ENCODE assay signal across 12 cellular contexts in the genomic region with DNA sequence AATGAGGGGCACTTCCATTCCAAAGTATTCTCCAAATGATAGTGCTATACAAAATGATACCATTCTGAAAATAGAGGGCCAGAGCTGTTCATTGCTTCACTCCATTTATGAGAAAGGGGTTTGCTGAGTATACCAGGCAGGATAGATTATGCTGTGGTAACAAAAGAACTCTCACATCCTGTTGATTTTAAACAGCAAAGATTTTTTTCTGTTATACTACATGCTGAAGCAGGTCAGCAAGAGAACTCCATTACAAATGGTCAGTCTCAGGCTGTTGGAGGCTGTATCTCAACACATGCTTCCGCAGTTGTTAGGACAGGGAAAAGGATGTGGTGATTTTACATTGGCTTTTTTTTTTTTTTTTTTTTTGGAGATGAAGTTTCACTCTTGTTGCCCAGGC. TPM values are rescaled to one million over a fixed set of nuclear protein-coding genes. Genes with fewer than 3 reads are reported as not detected.
A peak's percentile ranks its signal among the peaks of the same experiment; 100 is the strongest.
DNase-seq lines count a peak whose midpoint lies in the region; ATAC-seq and TF ChIP-seq lines count a peak whose summit lies in the region.
"Had no signal": no experiment of that assay in that cellular context is flagged by ENCODE, and none has a peak within 500 bp of the region (broad histone marks: within the 10 kb centered on the region; RNA-seq: fewer than 3 reads in every experiment).

No MANE protein-coding gene starts in this region.

- ATAC-seq in T-helper 17 cell = no peak
- no peak for ATAC-seq in effector memory CD8-positive, alpha-beta T cell (replicated peaks)
- no peak for ATAC-seq in stimulated activated naive B cell treated with anti-CD40 and anti-IgM and Interleukin-4, amounts not matched to agents 10 μg/mL and 1 μg/mL and 100 μg/mL, for 72 hours (replicated peaks)
- no peak for ATAC-seq in Right ventricle myocardium superior (ENCODE audit: poor library complexity)

- intact Hi-C loops in Right ventricle myocardium superior (cut with DNase I) (no loop called here), colonic mucosa (cut with DNase I) (no loop called here)

- H3K9me3 ChIP-seq in T-helper 17 cell (ENCODE audit: control insufficient read depth, low read length, poor library complexity, severe bottlenecking) (no peaks in the 10 kb centered on the region), colonic mucosa (no peaks in the 10 kb centered on the region)

- no peak overlapping the region for H3K27ac Mint-ChIP-seq in activated naive CD4-positive, alpha-beta T cell treated with anti-CD3 and anti-CD28 coated beads, Interleukin-2, amount 50 U/mL, for 24 hours
- H3K27ac Mint-ChIP-seq in T-helper 17 cell = peak overlapping the region; percentile 82
- H3K27ac Mint-ChIP-seq in effector memory CD8-positive, alpha-beta T cell = peak overlapping the region; percentile 10 to 24
- H3K27ac Mint-ChIP-seq in stimulated activated naive B cell treated with anti-CD40 and anti-IgM and Interleukin-4, amounts not matched to agents 10 μg/mL and 1 μg/mL and 100 μg/mL, for 72 hours = peak overlapping the region; percentile 25
- H3K27ac Mint-ChIP-seq: brain had no signal

- H3K27me3 ChIP-seq in colonic mucosa = no peaks in the 10 kb centered on the region

- TF ChIP-seq CTCF in colonic mucosa (IDR thresholded peaks at IDR 0.05) = no peak

- no peak overlapping the region for H3K9ac ChIP-seq in colonic mucosa (ENCODE audit: low read depth in 2 of 2, low read length in 2 of 2)

- H3K27ac ChIP-seq in colonic mucosa = no peak overlapping the region

- no peaks in the 10 kb centered on the region for H3K9me3 Mint-ChIP-seq in activated naive CD4-positive, alpha-beta T cell treated with anti-CD3 and anti-CD28 coated beads, Interleukin-2, amount 50 U/mL, for 24 hours
- no peaks in the 10 kb centered on the region for H3K9me3 Mint-ChIP-seq in effector memory CD8-positive, alpha-beta T cell
- no peaks in the 10 kb centered on the region for H3K9me3 Mint-ChIP-seq in stimulated activated naive B cell treated with anti-CD40 and anti-IgM and Interleukin-4, amounts not matched to agents 10 μg/mL and 1 μg/mL and 100 μg/mL, for 72 hours
- H3K9me3 Mint-ChIP-seq: brain had no signal

- peaks cover 69% of the 10 kb centered on the region for H3K4me1 Mint-ChIP-seq in activated naive CD4-positive, alpha-beta T cell treated with anti-CD3 and anti-CD28 coated beads, Interleukin-2, amount 50 U/mL, for 24 hours
- peaks cover 59% of the 10 kb centered on the region for H3K4me1 Mint-ChIP-seq in T-helper 17 cell
- peaks cover 30 to 32% of the 10 kb centered on the region in 2 donors for H3K4me1 Mint-ChIP-seq in effector memory CD8-positive, alpha-beta T cell (ENCODE audit: low read depth in 2 of 2)
- peaks cover 33 to 65% of the 10 kb centered on the region in 2 donors for H3K4me1 Mint-ChIP-seq in stimulated activated naive B cell treated with anti-CD40 and anti-IgM and Interleukin-4, amounts not matched to agents 10 μg/mL and 1 μg/mL and 100 μg/mL, for 72 hours

- no peaks in the 10 kb centered on the region for H3K36me3 ChIP-seq in colonic mucosa

- peak overlapping the region; percentile 19 for H3K4me3 Mint-ChIP-seq in activated naive CD4-positive, alpha-beta T cell treated with anti-CD3 and anti-CD28 coated beads, Interleukin-2, amount 50 U/mL, for 24 hours
- peak overlapping the region; percentile 94 for H3K4me3 Mint-ChIP-seq in T-helper 17 cell
- peak overlapping the region in 1 of 2 donors; percentile 9 for H3K4me3 Mint-ChIP-seq in effector memory CD8-positive, alpha-beta T cell
- H3K4me3 Mint-ChIP-seq in stimulated activated naive B cell treated with anti-CD40 and anti-IgM and Interleukin-4, amounts not matched to agents 10 μg/mL and 1 μg/mL and 100 μg/mL, for 72 hours = no peak overlapping the region

- H3K4me1 ChIP-seq in colonic mucosa = no peaks in the 10 kb centered on the region

- H3K4me3 ChIP-seq in colonic mucosa = no peak overlapping the region

- no peaks in the 10 kb centered on the region for H3K27me3 Mint-ChIP-seq in activated naive CD4-positive, alpha-beta T cell treated with anti-CD3 and anti-CD28 coated beads, Interleukin-2, amount 50 U/mL, for 24 hours
- no peaks in the 10 kb centered on the region for H3K27me3 Mint-ChIP-seq in T-helper 17 cell
- H3K27me3 Mint-ChIP-seq in effector memory CD8-positive, alpha-beta T cell = no peaks in the 10 kb centered on the region
- no peaks in the 10 kb centered on the region for H3K27me3 Mint-ChIP-seq in stimulated activated naive B cell treated with anti-CD40 and anti-IgM and Interleukin-4, amounts not matched to agents 10 μg/mL and 1 μg/mL and 100 μg/mL, for 72 hours

- H3K36me3 Mint-ChIP-seq in activated naive CD4-positive, alpha-beta T cell treated with anti-CD3 and anti-CD28 coated beads, Interleukin-2, amount 50 U/mL, for 24 hours = no peaks in the 10 kb centered on the region
- no peaks in the 10 kb centered on the region for H3K36me3 Mint-ChIP-seq in T-helper 17 cell (ENCODE audit: low read depth)
- H3K36me3 Mint-ChIP-seq in effector memory CD8-positive, alpha-beta T cell (ENCODE audit: insufficient read depth) = peaks cover 15% of the 10 kb centered on the region
- H3K36me3 Mint-ChIP-seq in stimulated activated naive B cell treated with anti-CD40 and anti-IgM and Interleukin-4, amounts not matched to agents 10 μg/mL and 1 μg/mL and 100 μg/mL, for 72 hours = peaks cover 4 to 21% of the 10 kb centered on the region in 2 donors
- H3K36me3 Mint-ChIP-seq: brain had no signal

- DNase-seq in activated naive CD4-positive, alpha-beta T cell (lab: John Stamatoyannopoulos, UW) = no peak
- DNase-seq in T-helper 17 cell = no peak
- DNase-seq in effector memory CD8-positive, alpha-beta T cell = no peak
- no peak for DNase-seq in stimulated activated naive B cell treated with anti-CD40 and anti-IgM and Interleukin-4, amounts not matched to agents 10 μg/mL and 1 μg/mL and 100 μg/mL, for 72 hours
- DNase-seq in Right ventricle myocardium superior = no peak
- DNase-seq in SKM-1 (lab: John Stamatoyannopoulos, UW; ENCODE audit: unreplicated experiment) = no peak
- DNase-seq in colonic mucosa = no peak
- DNase-seq: hypothalamus; OCI-M1; stimulated activated CD4-positive, alpha-beta T cell treated with anti-CD3 and anti-CD28 coated beads, Interleukin-1b, Interleukin-23, amount 100 ng/mL, for 48 hours had no signal

RNA-seq across cellular contexts. Expression of a gene that starts 13.7 kb away (rescaled TPM):
- 10 to 100 TPM; 34.3 to 44.4 TPM for total RNA-seq in T-helper 17 cell
- total RNA-seq in Right ventricle myocardium superior = 13.2 TPM
- 10 to 100 TPM in 1 of 2 donors, 1 to 10 TPM in 1; 2.6 to 19.1 TPM for total RNA-seq in colonic mucosa

RNA-seq across cellular contexts. Expression of a gene that starts 16.1 kb away (rescaled TPM):
- total RNA-seq in T-helper 17 cell = 10 to 100 TPM; 25.6 to 30.2 TPM
- total RNA-seq in Right ventricle myocardium superior = not detected
- total RNA-seq in colonic mucosa = under 1 TPM in 1 of 2 donors, not detected in 1; 0.77 TPM

Comparison
In these comparisons a context has a peak if more than half of its experiments do, and no peak if none do; other contexts are left out.
1. H3K4me3 Mint-ChIP-seq: peak in activated naive CD4-positive, alpha-beta T cell treated with anti-CD3 and anti-CD28 coated beads, Interleukin-2, amount 50 U/mL, for 24 hours (single experiment) and T-helper 17 cell (single experiment); none in stimulated activated naive B cell treated with anti-CD40 and anti-IgM and Interleukin-4, amounts not matched to agents 10 μg/mL and 1 μg/mL and 100 μg/mL, for 72 hours (0 of 2).
2. RNA of a gene that starts 16.1 kb away (total RNA-seq): 25.6 to 30.2 TPM in T-helper 17 cell; 0.77 TPM in colonic mucosa and not detected in Right ventricle myocardium superior (single experiment); every median in the first group is over 10 times any median in the second.